In the genomic region with DNA sequence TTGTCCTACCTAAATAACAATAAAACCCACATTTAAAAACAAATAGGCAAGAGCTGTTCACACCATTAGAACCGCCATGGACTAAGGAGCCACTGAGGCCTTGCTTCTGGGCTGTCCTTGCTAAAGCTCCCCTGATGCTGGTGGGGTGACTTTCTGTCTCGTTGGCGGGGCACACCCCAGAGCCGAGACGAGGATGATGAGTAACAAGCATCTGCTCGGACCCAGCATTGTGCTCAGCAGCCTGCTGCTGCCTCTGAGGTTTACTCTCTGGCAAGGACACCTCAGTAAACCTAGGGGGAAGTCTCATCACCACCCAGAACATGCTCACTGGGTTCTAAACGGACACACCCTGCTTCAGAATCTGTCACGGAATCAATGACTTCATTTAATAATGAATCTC, we compare ENCODE assay signal across 14 cellular contexts. TPM values are rescaled to one million over a fixed set of nuclear protein-coding genes. Genes with fewer than 3 reads are reported as not detected.
DNase-seq lines count a peak whose midpoint lies in the region; ATAC-seq lines count a peak whose summit lies in the region.
"Not testable (repeated sequence)": the region's sequence is repeated elsewhere in the genome, so short reads cannot be mapped to it uniquely, and the experiment has no call there.
"Had no signal": no experiment of that assay in that cellular context is flagged by ENCODE, and none has a peak within 500 bp of the region (broad histone marks: within the 10 kb centered on the region; RNA-seq: fewer than 3 reads in every experiment).

No MANE protein-coding gene starts in this region.

- not testable (repeated sequence) for H3K27me3 Mint-ChIP-seq in activated T-helper 17 cell treated with anti-CD3 and anti-CD28 coated beads, Interleukin-2, amount 50 U/mL, for 72 hours; natural killer cell treated with Interleukin-12 subunit alpha and Interleukin-12 subunit beta and Interleukin-15 and Interleukin-18, amount 100 ng/mL, for 72 hours

- not testable (repeated sequence) for H3K36me3 Mint-ChIP-seq in activated T-helper 17 cell treated with anti-CD3 and anti-CD28 coated beads, Interleukin-2, amount 50 U/mL, for 72 hours (ENCODE audit: low read depth); natural killer cell treated with Interleukin-12 subunit alpha and Interleukin-12 subunit beta and Interleukin-15 and Interleukin-18, amount 100 ng/mL, for 72 hours

- not testable (repeated sequence) for DNase-seq in natural killer cell treated with Interleukin-12 subunit alpha and Interleukin-12 subunit beta and Interleukin-15 and Interleukin-18, amount 100 ng/mL, for 72 hours (ENCODE audit: low spot score)

- H3K4me3 Mint-ChIP-seq in activated T-helper 17 cell treated with anti-CD3 and anti-CD28 coated beads, Interleukin-2, amount 50 U/mL, for 72 hours; natural killer cell treated with Interleukin-12 subunit alpha and Interleukin-12 subunit beta and Interleukin-15 and Interleukin-18, amount 100 ng/mL, for 72 hours: not testable (repeated sequence)

- not testable (repeated sequence) for H3K4me1 Mint-ChIP-seq in activated T-helper 17 cell treated with anti-CD3 and anti-CD28 coated beads, Interleukin-2, amount 50 U/mL, for 72 hours; natural killer cell treated with Interleukin-12 subunit alpha and Interleukin-12 subunit beta and Interleukin-15 and Interleukin-18, amount 100 ng/mL, for 72 hours (ENCODE audit: low read depth in 2 of 2)

- not testable (repeated sequence) for H3K9me3 Mint-ChIP-seq in activated T-helper 17 cell treated with anti-CD3 and anti-CD28 coated beads, Interleukin-2, amount 50 U/mL, for 72 hours; natural killer cell treated with Interleukin-12 subunit alpha and Interleukin-12 subunit beta and Interleukin-15 and Interleukin-18, amount 100 ng/mL, for 72 hours

- ATAC-seq in GM18498 (IDR thresholded peaks at IDR 0.05; ENCODE audit: unreplicated experiment) = peak; percentile 21
- ATAC-seq in GM18907 (IDR thresholded peaks at IDR 0.05; ENCODE audit: unreplicated experiment) = peak; percentile 15
- peak; percentile 8 for ATAC-seq in GM21447 (IDR thresholded peaks at IDR 0.05; ENCODE audit: unreplicated experiment)
- peak; percentile 36 for ATAC-seq in HG02588 (IDR thresholded peaks at IDR 0.05; ENCODE audit: unreplicated experiment)
- peak; percentile 10 for ATAC-seq in HG02943 (IDR thresholded peaks at IDR 0.05; ENCODE audit: low read depth, unreplicated experiment)
- ATAC-seq in HG03460 (IDR thresholded peaks at IDR 0.05; ENCODE audit: unreplicated experiment) = peak; percentile 22
- ATAC-seq in activated T-helper 17 cell treated with anti-CD3 and anti-CD28 coated beads, Interleukin-2, amount 50 U/mL, for 72 hours (replicated peaks) = peak; percentile 47
- ATAC-seq in natural killer cell treated with Interleukin-12 subunit alpha and Interleukin-12 subunit beta and Interleukin-15 and Interleukin-18, amount 100 ng/mL, for 72 hours = peak; percentile 33 to 65

- H3K27ac Mint-ChIP-seq in activated T-helper 17 cell treated with anti-CD3 and anti-CD28 coated beads, Interleukin-2, amount 50 U/mL, for 72 hours; natural killer cell treated with Interleukin-12 subunit alpha and Interleukin-12 subunit beta and Interleukin-15 and Interleukin-18, amount 100 ng/mL, for 72 hours: not testable (repeated sequence)

RNA-seq across cellular contexts. Expression of a gene that starts 10.6 kb away (rescaled TPM):
- total RNA-seq in activated T-helper 17 cell treated with anti-CD3 and anti-CD28 coated beads, Interleukin-2, amount 50 U/mL, for 72 hours = not detected
- not detected for total RNA-seq in natural killer cell treated with Interleukin-12 subunit alpha and Interleukin-12 subunit beta and Interleukin-15 and Interleukin-18, amount 100 ng/mL, for 72 hours
- total RNA-seq: GM23338, MCF 10A, OCI-LY7, Right ventricle myocardium inferior, SK-MEL-5, T-helper 17 cell had no signal

RNA-seq across cellular contexts. Expression of a gene that starts 22.5 kb away (rescaled TPM):
- not detected for total RNA-seq in activated T-helper 17 cell treated with anti-CD3 and anti-CD28 coated beads, Interleukin-2, amount 50 U/mL, for 72 hours
- total RNA-seq in natural killer cell treated with Interleukin-12 subunit alpha and Interleukin-12 subunit beta and Interleukin-15 and Interleukin-18, amount 100 ng/mL, for 72 hours = not detected
- total RNA-seq: MCF 10A, Right ventricle myocardium inferior, SK-MEL-5, T-helper 17 cell had no signal
